ENCODE assay signal across 8 cellular contexts in genomic region chr11:18011633-18012313, GRCh38. TPM values are rescaled to one million over a fixed set of nuclear protein-coding genes. Genes with fewer than 3 reads are reported as not detected.
A peak's percentile ranks its signal among the peaks of the same experiment; 100 is the strongest.
DNase-seq lines count a peak whose midpoint lies in the region; FAIRE-seq and TF ChIP-seq lines count a peak whose summit lies in the region.

No MANE protein-coding gene starts in this region.

- 64 to 72% methylated on average over 12 to 18 of the region's 18 CpGs for WGBS in transverse colon (ENCODE audit: low coverage in 1 of 2), 2 donors

- H3K4me3 Mint-ChIP-seq in astrocyte (ENCODE audit: unreplicated experiment) = peak overlapping the region; percentile 97

- TF ChIP-seq EP300 in transverse colon (IDR thresholded peaks at IDR 0.05; ENCODE audit: low read depth) = no peak

- peak overlapping the region; percentile 98 for H3K4me2 ChIP-seq in astrocyte (ENCODE audit: low read length)

- no peaks in the 10 kb centered on the region for H3K27me3 ChIP-seq in astrocyte (ENCODE audit: insufficient read depth, low read length)
- no peaks in the 10 kb centered on the region for H3K27me3 ChIP-seq in transverse colon

- peak overlapping the region; percentile 86 for H3K9ac ChIP-seq in astrocyte (ENCODE audit: low read length)

- H3K79me2 ChIP-seq in astrocyte (ENCODE audit: insufficient read depth, low read length) = peaks cover 2% of the 10 kb centered on the region

- H3K36me3 ChIP-seq in astrocyte (ENCODE audit: insufficient read depth, low read length) = peaks cover 5% of the 10 kb centered on the region
- no peaks in the 10 kb centered on the region for H3K36me3 ChIP-seq in transverse colon

- no peaks in the 10 kb centered on the region for H3K9me3 Mint-ChIP-seq in astrocyte (ENCODE audit: unreplicated experiment)

- peaks cover 5% of the 10 kb centered on the region for H3K4me1 Mint-ChIP-seq in astrocyte (ENCODE audit: low read depth, unreplicated experiment)

- no peak for FAIRE-seq in astrocyte (lab: Jason Lieb, UNC)

- no peak for TF ChIP-seq POLR2A in transverse colon (IDR thresholded peaks at IDR 0.05)

- intact Hi-C loops in transverse colon (cut with DNase I; ENCODE audit: low total_unique reads) = loop anchor here (10.0 kb wide), 1 partner anchor 93 kb away; the partner anchor contains the start of gene SAAL1

- peaks cover 9% of the 10 kb centered on the region for H4K20me1 ChIP-seq in astrocyte (ENCODE audit: insufficient read depth, low read length)

- H3K4me3 ChIP-seq in astrocyte (ENCODE audit: insufficient read depth, low read depth, low read length) = peak overlapping the region; percentile 88
- peak overlapping the region; percentile 67 to 98 (median 72) for H3K4me3 ChIP-seq in transverse colon

- H3K9me3 ChIP-seq in astrocyte (ENCODE audit: insufficient read depth, low read depth, low read length) (no peaks in the 10 kb centered on the region), transverse colon (no peaks in the 10 kb centered on the region)

- H2AFZ ChIP-seq in astrocyte (ENCODE audit: low read depth, low read length) = peak overlapping the region; percentile 95

- peak overlapping the region; percentile 63 for H3K27ac Mint-ChIP-seq in astrocyte (ENCODE audit: unreplicated experiment)

- no peaks in the 10 kb centered on the region for H3K36me3 Mint-ChIP-seq in astrocyte (ENCODE audit: low read depth, unreplicated experiment)

- DNase-seq in stimulated activated naive CD4-positive, alpha-beta T cell (lab: John Stamatoyannopoulos, UW) = peak in 4 of 6 experiments; percentile 16 to 48 (median 40)
- no peak for DNase-seq in stimulated activated naive CD4-positive, alpha-beta T cell treated with Interleukin-2 at 50 U/mL for 16 hours (lab: John Stamatoyannopoulos, UW)
- DNase-seq in astrocyte (ENCODE audit: low read depth) (no peak), medulla oblongata (ENCODE audit: extremely low spot score) (peak; percentile 33), transverse colon (no peak), OCI-M2 (lab: John Stamatoyannopoulos, UW; ENCODE audit: unreplicated experiment) (no peak), NCI-H2196 treated with DMSO at 0.1 percent for 48 hours (lab: John Stamatoyannopoulos, UW; ENCODE audit: unreplicated experiment) (no peak), CD1c-positive myeloid dendritic cell (ENCODE audit: extremely low spot score) (no peak)

- peaks cover 5% of the 10 kb centered on the region for H3K27me3 Mint-ChIP-seq in astrocyte (ENCODE audit: low read depth, unreplicated experiment)

- H3K27ac ChIP-seq in astrocyte (ENCODE audit: low read depth, low read length) = no peak overlapping the region
- peak overlapping the region; percentile 86 to 97 (median 88) for H3K27ac ChIP-seq in transverse colon

- TF ChIP-seq CTCF in astrocyte (IDR thresholded peaks at IDR 0.05; ENCODE audit: insufficient read depth, low read depth, low read length) = no peak
- no peak for TF ChIP-seq CTCF in transverse colon (IDR thresholded peaks at IDR 0.05)

- in situ Hi-C loops in transverse colon (cut with MboI; ENCODE audit: low pct_ligation_motif_present in 1 of 4, low pct_unique_long_range_greater_than_20kb in 1 of 4, low sequenced_read_pairs in 3 of 4) = no loop called here

- H3K4me1 ChIP-seq in astrocyte (ENCODE audit: insufficient read depth, low read length) (peaks cover 4% of the 10 kb centered on the region), transverse colon (peaks cover 2 to 17% (median 10%) of the 10 kb centered on the region in 4 donors)

RNA-seq across cellular contexts. Expression of gene SERGEF, which starts 1.1 kb away (rescaled TPM):
- 15.6 and 17.6 TPM in 2 replicates for total RNA-seq in astrocyte
- 10 to 100 TPM; 11.6 to 28.9 (median 19.1) TPM for total RNA-seq in transverse colon

RNA-seq across cellular contexts. Expression of gene TPH1, which starts 34.3 kb away (rescaled TPM):
- total RNA-seq in astrocyte (0.24 and 0.32 TPM in 2 replicates), transverse colon (10 to 100 TPM in 2 of 4 donors, 1 to 10 TPM in 2; 1.1 to 18.3 (median 8.5) TPM)

Comparison
In these comparisons a context has a peak if more than half of its experiments do, and no peak if none do; other contexts are left out.
1. DNase-seq: peak in stimulated activated naive CD4-positive, alpha-beta T cell (4 of 6) and medulla oblongata (single experiment); none in stimulated activated naive CD4-positive, alpha-beta T cell treated with Interleukin-2 at 50 U/mL for 16 hours (single experiment), astrocyte (single experiment), transverse colon (single experiment), OCI-M2 (single experiment), NCI-H2196 treated with DMSO at 0.1 percent for 48 hours (single experiment) and CD1c-positive myeloid dendritic cell (single experiment).